ENCODE assay signal across 13 cellular contexts in the genomic region with DNA sequence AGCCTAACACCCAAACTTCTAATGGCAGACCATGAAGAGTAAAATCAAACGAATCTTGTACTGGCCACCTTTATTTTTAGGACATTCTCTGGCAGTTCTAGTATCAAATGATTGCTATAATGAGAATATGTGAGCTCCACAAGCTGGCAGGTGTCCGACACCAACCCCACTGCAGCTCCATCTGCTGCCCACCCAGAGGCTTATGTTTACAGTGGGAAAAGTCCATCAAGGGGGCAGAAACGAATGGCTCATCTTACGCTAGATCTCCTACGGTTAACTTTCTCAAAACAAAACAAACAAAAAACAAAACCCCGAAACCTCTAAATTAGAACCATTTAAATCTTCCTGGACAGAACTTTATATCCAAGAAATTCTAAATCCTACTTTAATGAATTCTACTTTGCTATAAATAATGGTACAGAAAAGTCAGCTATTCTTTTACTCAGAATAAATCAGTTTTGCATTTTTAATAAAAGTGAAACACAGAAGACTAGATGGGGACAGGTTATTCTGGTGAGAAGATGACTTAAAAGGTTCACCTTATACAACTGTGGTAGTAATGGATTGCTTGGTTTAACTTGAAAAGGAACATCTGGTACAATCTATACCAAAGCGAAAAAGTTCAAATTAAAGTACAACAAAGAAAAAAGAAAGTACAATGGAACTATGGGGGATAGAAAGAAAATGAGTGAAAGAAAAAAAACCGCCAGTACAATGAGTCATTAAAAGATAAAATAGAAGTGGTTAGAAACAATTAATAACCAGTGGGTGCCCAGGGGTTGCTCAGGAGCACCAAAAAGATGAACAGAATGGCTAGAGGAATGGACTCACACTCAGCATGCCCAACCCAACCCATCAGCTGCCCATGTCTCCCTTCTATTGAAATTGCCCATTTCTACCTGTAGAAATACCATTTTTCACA. TPM values are rescaled to one million over a fixed set of nuclear protein-coding genes. Genes with fewer than 3 reads are reported as not detected.
DNase-seq lines count a peak whose midpoint lies in the region; ATAC-seq and TF ChIP-seq lines count a peak whose summit lies in the region.
"Had no signal": no experiment of that assay in that cellular context is flagged by ENCODE, and none has a peak within 500 bp of the region (broad histone marks: within the 10 kb centered on the region; RNA-seq: fewer than 3 reads in every experiment).

No MANE protein-coding gene starts in this region.

- peak overlapping the region; percentile 80 for H3K27ac Mint-ChIP-seq in activated naive CD8-positive, alpha-beta T cell treated with anti-CD3 and anti-CD28 coated beads for 36 hours

- H3K36me3 ChIP-seq in parathyroid adenoma (ENCODE audit: control insufficient read depth, insufficient read depth, low read length), result no peaks in the 10 kb centered on the region
- H3K36me3 ChIP-seq: SJSA1 had no signal

- no peaks in the 10 kb centered on the region for H3K27me3 ChIP-seq in parathyroid adenoma (ENCODE audit: control insufficient read depth, insufficient read depth, low read length)
- H3K27me3 ChIP-seq: SJSA1 had no signal

- H3K9me3 ChIP-seq in parathyroid adenoma (ENCODE audit: control insufficient read depth, low read length), result no peaks in the 10 kb centered on the region
- H3K9me3 ChIP-seq: SJSA1 had no signal

- H3K4me3 ChIP-seq in parathyroid adenoma (ENCODE audit: low read depth, low read length), result peak overlapping the region; percentile 9
- H3K4me3 ChIP-seq: SJSA1 had no signal

- peaks cover 57% of the 10 kb centered on the region for H3K79me2 ChIP-seq in parathyroid adenoma

- H3K4me2 ChIP-seq in parathyroid adenoma (ENCODE audit: low read length), result peak overlapping the region; percentile 47

- H3K36me3 Mint-ChIP-seq in activated naive CD8-positive, alpha-beta T cell treated with anti-CD3 and anti-CD28 coated beads for 36 hours, result peaks cover 21% of the 10 kb centered on the region

- peaks cover 87% of the 10 kb centered on the region for H3K4me1 Mint-ChIP-seq in activated naive CD8-positive, alpha-beta T cell treated with anti-CD3 and anti-CD28 coated beads for 36 hours

- H3K9ac ChIP-seq in parathyroid adenoma, result no peak overlapping the region

- no peak overlapping the region for H3K27ac ChIP-seq in parathyroid adenoma
- H3K27ac ChIP-seq: SJSA1 had no signal

- no peaks in the 10 kb centered on the region for H3K27me3 Mint-ChIP-seq in activated naive CD8-positive, alpha-beta T cell treated with anti-CD3 and anti-CD28 coated beads for 36 hours

- DNase-seq in NCI-H748 (lab: John Stamatoyannopoulos, UW; ENCODE audit: unreplicated experiment), result peak; percentile 11
- DNase-seq in NCI-H748 treated with DMSO at 0.1 percent for 48 hours (lab: John Stamatoyannopoulos, UW), result no peak
- peak; percentile 50 for DNase-seq in M059J (ENCODE audit: low read depth)
- DNase-seq in activated naive CD8-positive, alpha-beta T cell treated with anti-CD3 and anti-CD28 coated beads for 36 hours, result no peak
- no peak for DNase-seq in H4 (ENCODE audit: low spot score)
- DNase-seq: NCI-H1105, right cardiac atrium had no signal

- H3K9me3 Mint-ChIP-seq in activated naive CD8-positive, alpha-beta T cell treated with anti-CD3 and anti-CD28 coated beads for 36 hours, result no peaks in the 10 kb centered on the region

- TF ChIP-seq CTCF in parathyroid adenoma (IDR thresholded peaks at IDR 0.05), result no peak

- no peak for ATAC-seq in HG02884 (IDR thresholded peaks at IDR 0.05; ENCODE audit: unreplicated experiment)
- ATAC-seq in HG02973 (IDR thresholded peaks at IDR 0.05; ENCODE audit: unreplicated experiment), result no peak
- ATAC-seq: HCT116, left lobe of liver, right cardiac atrium had no signal

- no peak overlapping the region for H2AFZ ChIP-seq in parathyroid adenoma

- peak overlapping the region; percentile 45 for H3K4me3 Mint-ChIP-seq in activated naive CD8-positive, alpha-beta T cell treated with anti-CD3 and anti-CD28 coated beads for 36 hours

- peaks cover 26% of the 10 kb centered on the region for H3K4me1 ChIP-seq in parathyroid adenoma

RNA-seq across cellular contexts. Expression of a gene that starts 40.2 kb away (rescaled TPM):
- total RNA-seq in M059J (2014; rRNA removed; shearing (Covaris generic)), result 77.5 and 109 TPM in 2 replicates
- total RNA-seq in activated naive CD8-positive, alpha-beta T cell treated with anti-CD3 and anti-CD28 coated beads for 36 hours, result 100 to 1,000 TPM; 161 to 165 TPM
- 83.8 and 107 TPM in 2 replicates for total RNA-seq in H4 (2014; rRNA removed; shearing (Covaris generic))

Comparison
In these comparisons a context has a peak if more than half of its experiments do, and no peak if none do; other contexts are left out.
1. DNase-seq: peak in NCI-H748 (single experiment) and M059J (single experiment); none in NCI-H748 treated with DMSO at 0.1 percent for 48 hours (single experiment), activated naive CD8-positive, alpha-beta T cell treated with anti-CD3 and anti-CD28 coated beads for 36 hours (single experiment) and H4 (single experiment).